Comparison of ENCODE assay signal across 14 cellular contexts in the genomic region with DNA sequence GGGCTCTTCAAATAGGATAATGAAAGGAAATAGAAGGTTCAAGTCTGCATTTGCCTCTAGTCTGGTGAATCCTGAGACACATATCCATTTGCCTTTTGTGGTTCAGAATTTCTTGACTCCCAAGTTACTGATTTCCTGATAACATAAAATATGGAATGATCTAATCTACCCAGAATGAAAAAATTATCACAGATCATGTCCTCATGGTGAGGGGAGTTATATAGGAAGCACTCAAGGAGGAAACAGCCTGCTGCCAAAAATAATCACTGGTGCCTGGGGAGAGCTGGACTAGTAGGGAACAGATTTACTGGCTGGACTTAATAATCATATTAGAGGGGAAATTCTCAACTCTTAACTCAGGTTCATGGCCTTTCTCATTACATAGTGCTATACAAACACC.
DNase-seq lines count a peak whose midpoint lies in the region; ATAC-seq and TF ChIP-seq lines count a peak whose summit lies in the region.
"Had no signal": no experiment of that assay in that cellular context is flagged by ENCODE, and none has a peak within 500 bp of the region (broad histone marks: within the 10 kb centered on the region; RNA-seq: fewer than 3 reads in every experiment).

No MANE protein-coding gene starts in this region.

- H3K27ac ChIP-seq in CD4-positive, alpha-beta T cell (ENCODE audit: low read depth, low read length) = no peak overlapping the region
- no peak overlapping the region for H3K27ac ChIP-seq in naive thymus-derived CD4-positive, alpha-beta T cell (ENCODE audit: low read depth, low read length)

- H3K27ac Mint-ChIP-seq in CD4-positive, alpha-beta T cell = peak overlapping the region; percentile 83
- H3K27ac Mint-ChIP-seq in activated naive CD8-positive, alpha-beta T cell treated with anti-CD3 and anti-CD28 coated beads, Interleukin-2, amount 10 ng/mL, durations not matched to agents 7 days and 5 days = no peak overlapping the region
- H3K27ac Mint-ChIP-seq in naive thymus-derived CD4-positive, alpha-beta T cell = peak overlapping the region in 8 of 9 donors; percentile 62 to 98 (median 89)
- no peak overlapping the region for H3K27ac Mint-ChIP-seq in Calu3 (ENCODE audit: unreplicated experiment)

- no peak for TF ChIP-seq CTCF in CD4-positive, alpha-beta T cell (IDR thresholded peaks at IDR 0.05)
- no peak for TF ChIP-seq CTCF in Calu3 (IDR thresholded peaks at IDR 0.05; ENCODE audit: unreplicated experiment)

- H3K4me1 Mint-ChIP-seq in CD4-positive, alpha-beta T cell (ENCODE audit: low read depth) = peaks cover 78% of the 10 kb centered on the region
- H3K4me1 Mint-ChIP-seq in activated naive CD8-positive, alpha-beta T cell treated with anti-CD3 and anti-CD28 coated beads, Interleukin-2, amount 10 ng/mL, durations not matched to agents 7 days and 5 days = peaks cover 57% of the 10 kb centered on the region
- H3K4me1 Mint-ChIP-seq in naive thymus-derived CD4-positive, alpha-beta T cell = peaks cover 40 to 84% (median 82%) of the 10 kb centered on the region in 7 donors
- peaks cover 39% of the 10 kb centered on the region for H3K4me1 Mint-ChIP-seq in Calu3 (ENCODE audit: low read depth, unreplicated experiment)

- H3K36me3 Mint-ChIP-seq in CD4-positive, alpha-beta T cell (ENCODE audit: low read depth) = no peaks in the 10 kb centered on the region
- H3K36me3 Mint-ChIP-seq in activated naive CD8-positive, alpha-beta T cell treated with anti-CD3 and anti-CD28 coated beads, Interleukin-2, amount 10 ng/mL, durations not matched to agents 7 days and 5 days = peaks cover 13% of the 10 kb centered on the region
- peaks cover 0 to 12% (median 0%) of the 10 kb centered on the region in 5 donors for H3K36me3 Mint-ChIP-seq in naive thymus-derived CD4-positive, alpha-beta T cell
- H3K36me3 Mint-ChIP-seq in Calu3 (ENCODE audit: insufficient read depth, unreplicated experiment) = no peaks in the 10 kb centered on the region

- H3K4me3 ChIP-seq in naive thymus-derived CD4-positive, alpha-beta T cell (ENCODE audit: low read length) = no peak overlapping the region
- H3K4me3 ChIP-seq: K562, tibial nerve had no signal

- H3K4me1 ChIP-seq in naive thymus-derived CD4-positive, alpha-beta T cell (ENCODE audit: control insufficient read depth in 2 of 2, insufficient read depth in 2 of 2, low read length in 2 of 2) = peaks cover 43 to 66% of the 10 kb centered on the region in 2 donors

- H3K9me3 Mint-ChIP-seq in CD4-positive, alpha-beta T cell = no peaks in the 10 kb centered on the region
- H3K9me3 Mint-ChIP-seq in activated naive CD8-positive, alpha-beta T cell treated with anti-CD3 and anti-CD28 coated beads, Interleukin-2, amount 10 ng/mL, durations not matched to agents 7 days and 5 days = no peaks in the 10 kb centered on the region
- H3K9me3 Mint-ChIP-seq in naive thymus-derived CD4-positive, alpha-beta T cell = no peaks in the 10 kb centered on the region
- H3K9me3 Mint-ChIP-seq in Calu3 (ENCODE audit: low read depth, unreplicated experiment) = no peaks in the 10 kb centered on the region

- no TSS peak for BruUV-seq in Calu3 (replicated peaks; lab: Mats Ljungman, UMichigan)

- no peaks in the 10 kb centered on the region for H3K36me3 ChIP-seq in naive thymus-derived CD4-positive, alpha-beta T cell (ENCODE audit: control insufficient read depth in 2 of 3, insufficient read depth in 3 of 3, low read length in 3 of 3)
- H3K36me3 ChIP-seq: tibial nerve had no signal

- POLR2A ChIA-PET in CD4-positive, alpha-beta T cell (lab: Charles Lee) = interaction anchor here (0.6 to 3.0 kb wide), 10 partner anchors 10 to 107 kb away, joined by 3 to 20 read pairs (median 4); partner anchors contain the start of gene STK17B
- POLR2A ChIA-PET in activated naive CD8-positive, alpha-beta T cell treated with anti-CD3 and anti-CD28 coated beads, Interleukin-2, amount 10 ng/mL, durations not matched to agents 7 days and 5 days (lab: Charles Lee) = interaction anchor here (0.6 to 1.8 kb wide), 9 partner anchors 8 to 123 kb away, joined by 3 to 11 read pairs (median 4); partner anchors contain the start of gene STK17B
- POLR2A ChIA-PET in naive thymus-derived CD4-positive, alpha-beta T cell (lab: Charles Lee) = interaction anchor here (0.7 to 2.5 kb wide), 7 partner anchors 9 to 96 kb away, joined by 3 to 9 read pairs (median 4); partner anchors contain the start of gene STK17B

- CTCF ChIA-PET in CD4-positive, alpha-beta T cell (lab: Charles Lee) = interaction anchor here (1.5 kb wide), 1 partner anchor 96 kb away, joined by 6 read pairs; the partner anchor contains the start of gene STK17B
- CTCF ChIA-PET in naive thymus-derived CD4-positive, alpha-beta T cell (lab: Charles Lee) = interaction anchor here (0.8 to 1.5 kb wide), 5 partner anchors 10 to 100 kb away, joined by 4 to 6 read pairs (median 5); no protein-coding TSS in a partner anchor
- CTCF ChIA-PET in Calu3 (lab: Charles Lee) = interaction anchor here (0.6 kb wide), 1 partner anchor 9 kb away, joined by 6 read pairs; no protein-coding TSS in a partner anchor

- no peak for ATAC-seq in CD4-positive, alpha-beta T cell (ENCODE audit: poor library complexity)
- ATAC-seq in activated naive CD8-positive, alpha-beta T cell treated with anti-CD3 and anti-CD28 coated beads, Interleukin-2, amount 10 ng/mL, durations not matched to agents 7 days and 5 days (ENCODE audit: low read depth) = no peak
- ATAC-seq in naive thymus-derived CD4-positive, alpha-beta T cell = no peak
- ATAC-seq: K562 had no signal

- H3K4me3 Mint-ChIP-seq in CD4-positive, alpha-beta T cell = peak overlapping the region; percentile 43
- peak overlapping the region; percentile 9 for H3K4me3 Mint-ChIP-seq in activated naive CD8-positive, alpha-beta T cell treated with anti-CD3 and anti-CD28 coated beads, Interleukin-2, amount 10 ng/mL, durations not matched to agents 7 days and 5 days
- peak overlapping the region in 7 of 10 donors; percentile 1 to 93 (median 50) for H3K4me3 Mint-ChIP-seq in naive thymus-derived CD4-positive, alpha-beta T cell
- no peak overlapping the region for H3K4me3 Mint-ChIP-seq in Calu3 (ENCODE audit: low read depth, unreplicated experiment)

- H3K27me3 ChIP-seq in CD4-positive, alpha-beta T cell (ENCODE audit: control insufficient read depth, insufficient read depth, low read length) = no peaks in the 10 kb centered on the region
- no peaks in the 10 kb centered on the region for H3K27me3 ChIP-seq in naive thymus-derived CD4-positive, alpha-beta T cell (ENCODE audit: control insufficient read depth in 2 of 2, insufficient read depth in 2 of 2, low read length in 2 of 2)
- H3K27me3 ChIP-seq: tibial nerve had no signal

- in situ Hi-C loops in KBM-7 (cut with MboI; ENCODE audit: low pct_unique_long_range_greater_than_20kb, low sequenced_read_pairs) = no loop called here

- no peaks in the 10 kb centered on the region for H3K27me3 Mint-ChIP-seq in CD4-positive, alpha-beta T cell
- H3K27me3 Mint-ChIP-seq in activated naive CD8-positive, alpha-beta T cell treated with anti-CD3 and anti-CD28 coated beads, Interleukin-2, amount 10 ng/mL, durations not matched to agents 7 days and 5 days = no peaks in the 10 kb centered on the region
- H3K27me3 Mint-ChIP-seq in naive thymus-derived CD4-positive, alpha-beta T cell = no peaks in the 10 kb centered on the region
- no peaks in the 10 kb centered on the region for H3K27me3 Mint-ChIP-seq in Calu3 (ENCODE audit: unreplicated experiment)

- intact Hi-C loops in CD4-positive, alpha-beta T cell (cut with DNase I, micrococcal nuclease) = loop anchor here (2.0 to 5.0 kb wide), 2 partner anchors 32 to 35 kb away; no protein-coding TSS in a partner anchor
- intact Hi-C loops in naive thymus-derived CD4-positive, alpha-beta T cell (cut with micrococcal nuclease) = loop anchor here (10.0 kb wide), 2 partner anchors 732 to 1038 kb away; no protein-coding TSS in a partner anchor
- intact Hi-C loops in Calu3 (cut with micrococcal nuclease; ENCODE audit: unreplicated experiment) = no loop called here

- no peak for DNase-seq in CD4-positive, alpha-beta T cell
- DNase-seq in KBM-7 (peak; percentile 26), NCI-H1105 (lab: John Stamatoyannopoulos, UW) (no peak), Calu3 (no peak), cerebellar cortex (ENCODE audit: low spot score) (no peak), NCI-H1105 treated with DMSO at 0.1 percent for 48 hours (lab: John Stamatoyannopoulos, UW) (no peak)
- DNase-seq in activated naive CD8-positive, alpha-beta T cell treated with anti-CD3 and anti-CD28 coated beads, Interleukin-2, amount 10 ng/mL, durations not matched to agents 7 days and 5 days = no peak
- DNase-seq in naive thymus-derived CD4-positive, alpha-beta T cell = no peak
- DNase-seq: activated CD4-positive, alpha-beta T cell treated with anti-CD3 and anti-CD28 coated beads, Interleukin-2, amount 50 U/mL, for 1 hour; activated gamma-delta T cell treated with Interleukin-2 at 50 U/mL for 16 hours; caudate nucleus; NCI-H2107 had no signal

- H3K9me3 ChIP-seq in CD4-positive, alpha-beta T cell (ENCODE audit: control insufficient read depth, low read length) = no peaks in the 10 kb centered on the region
- no peaks in the 10 kb centered on the region for H3K9me3 ChIP-seq in naive thymus-derived CD4-positive, alpha-beta T cell (ENCODE audit: control insufficient read depth in 2 of 3, low read length in 3 of 3)
- H3K9me3 ChIP-seq: tibial nerve had no signal

Comparison
In these comparisons a context has a peak if more than half of its experiments do, and no peak if none do; other contexts are left out.
1. H3K27ac Mint-ChIP-seq: peak in CD4-positive, alpha-beta T cell (single experiment) and naive thymus-derived CD4-positive, alpha-beta T cell (8 of 9); none in activated naive CD8-positive, alpha-beta T cell treated with anti-CD3 and anti-CD28 coated beads, Interleukin-2, amount 10 ng/mL, durations not matched to agents 7 days and 5 days (single experiment) and Calu3 (single experiment).